ENCODE assay signal across 8 cellular contexts in genomic region chr11:17107745-17108144, GRCh38. TPM values are rescaled to one million over a fixed set of nuclear protein-coding genes. Genes with fewer than 3 reads are reported as not detected.
DNase-seq lines count a peak whose midpoint lies in the region; TF ChIP-seq lines count a peak whose summit lies in the region.
"Not testable (repeated sequence)": the region's sequence is repeated elsewhere in the genome, so short reads cannot be mapped to it uniquely, and the experiment has no call there.

No MANE protein-coding gene starts in this region.

- not testable (repeated sequence) for H3K27ac Mint-ChIP-seq in endothelial cell (ENCODE audit: unreplicated experiment); progenitor cell of endocrine pancreas

- H3K4me3 Mint-ChIP-seq in endothelial cell (ENCODE audit: unreplicated experiment); progenitor cell of endocrine pancreas (ENCODE audit: low read depth): not testable (repeated sequence)

- DNase-seq in AG09319 (ENCODE audit: extremely low read depth, low read depth); astrocyte of the cerebellum (ENCODE audit: low read depth); progenitor cell of endocrine pancreas (ENCODE audit: low spot score, unreplicated experiment): not testable (repeated sequence)
- peak; percentile 9 for DNase-seq in G401 (ENCODE audit: low spot score)
- DNase-seq in RKO (ENCODE audit: low spot score): peak; percentile 5
- peak; percentile 46 for DNase-seq in endothelial cell (ENCODE audit: low spot score)
- peak; percentile 75 for DNase-seq in islet precursor cell

- not testable (repeated sequence) for H3K27me3 Mint-ChIP-seq in endothelial cell (ENCODE audit: unreplicated experiment); progenitor cell of endocrine pancreas

- H3K36me3 Mint-ChIP-seq in endothelial cell (ENCODE audit: low read depth, unreplicated experiment): peaks cover 20% of the 10 kb centered on the region
- peaks cover 22% of the 10 kb centered on the region for H3K36me3 Mint-ChIP-seq in progenitor cell of endocrine pancreas (ENCODE audit: insufficient read depth)

- not testable (repeated sequence) for H3K4me1 Mint-ChIP-seq in endothelial cell (ENCODE audit: unreplicated experiment); progenitor cell of endocrine pancreas (ENCODE audit: low read depth)

- H3K9me3 Mint-ChIP-seq in endothelial cell (ENCODE audit: unreplicated experiment); progenitor cell of endocrine pancreas (ENCODE audit: low read depth): not testable (repeated sequence)

- in situ Hi-C loops in G401 (cut with HindIII; ENCODE audit: low sequenced_read_pairs); astrocyte of the cerebellum (cut with HindIII; ENCODE audit: low sequenced_read_pairs): not testable (repeated sequence)

- not testable (repeated sequence) for H3K4me3 ChIP-seq in astrocyte of the cerebellum (ENCODE audit: low read depth, low read length)

- TF ChIP-seq CTCF in AG09319 (IDR thresholded peaks at IDR 0.05; ENCODE audit: low read depth, low read length): peak; percentile 15
- peak; percentile 54; the same call in 1 of the 2 replicates for TF ChIP-seq CTCF in LNCAP (IDR thresholded peaks at IDR 0.05)
- TF ChIP-seq CTCF in astrocyte of the cerebellum (IDR thresholded peaks at IDR 0.05; ENCODE audit: low read depth, low read length, missing control alignments): peak; percentile 48
- TF ChIP-seq CTCF in endothelial cell (IDR thresholded peaks at IDR 0.05; ENCODE audit: unreplicated experiment): not testable (repeated sequence)
- peak; percentile 60 for TF ChIP-seq CTCF in progenitor cell of endocrine pancreas (IDR thresholded peaks at IDR 0.05; ENCODE audit: unreplicated experiment)

RNA-seq across cellular contexts. Expression of gene RPS13, which starts 30.3 kb away (rescaled TPM):
- total RNA-seq in G401 (2014; rRNA removed; shearing (Covaris generic)): 1,340 and 1,892 TPM in 2 replicates
- 1,185 TPM for total RNA-seq in endothelial cell (ENCODE audit: unreplicated experiment)
- 966 and 1,026 TPM in 2 replicates for total RNA-seq in progenitor cell of endocrine pancreas
